8 cellular contexts compared by ENCODE assay signal in the genomic region with DNA sequence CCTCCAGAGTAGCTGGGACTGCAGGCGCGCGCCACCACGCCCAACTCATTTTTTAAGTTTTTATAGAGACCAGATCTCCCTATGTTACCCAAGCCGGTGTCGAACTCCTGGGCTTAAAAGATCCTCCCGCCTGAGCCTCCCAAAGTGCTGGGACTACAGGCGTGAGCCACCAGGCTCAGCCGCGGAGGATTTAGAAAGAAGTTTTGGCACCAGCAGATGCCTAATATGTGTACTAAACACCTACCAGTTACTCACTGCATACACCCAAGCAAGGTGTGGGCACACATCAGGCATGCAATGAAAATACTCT. TPM values are rescaled to one million over a fixed set of nuclear protein-coding genes. Genes with fewer than 3 reads are reported as not detected.
DNase-seq lines count a peak whose midpoint lies in the region; ATAC-seq and TF ChIP-seq lines count a peak whose summit lies in the region.

No MANE protein-coding gene starts in this region.

- H3K36me3 ChIP-seq in Peyer's patch (no peaks in the 10 kb centered on the region), esophagus (ENCODE audit: control insufficient read depth in 2 of 2, insufficient read depth in 2 of 2, low read length in 1 of 2) (no peaks in the 10 kb centered on the region), parathyroid adenoma (ENCODE audit: control insufficient read depth, insufficient read depth, low read length) (no peaks in the 10 kb centered on the region)

- peaks cover 8% of the 10 kb centered on the region for H3K9me3 Mint-ChIP-seq in Calu3 (ENCODE audit: low read depth, unreplicated experiment)

- intact Hi-C loops in Calu3 (cut with micrococcal nuclease; ENCODE audit: unreplicated experiment) (no loop called here), left colon (cut with DNase I, micrococcal nuclease) (no loop called here)

- H3K9ac ChIP-seq in parathyroid adenoma = no peak overlapping the region

- WGBS in esophagus, 2 donors = 61 to 69% methylated on average over 10 of the region's 10 CpGs

- BruUV-seq in Calu3 (replicated peaks; lab: Mats Ljungman, UMichigan) = no TSS peak

- H3K27me3 ChIP-seq in Peyer's patch (no peaks in the 10 kb centered on the region), esophagus (ENCODE audit: control insufficient read depth in 1 of 2, insufficient read depth in 2 of 2, low read length in 2 of 2) (no peaks in the 10 kb centered on the region), parathyroid adenoma (ENCODE audit: control insufficient read depth, insufficient read depth, low read length) (no peaks in the 10 kb centered on the region)

- no peak overlapping the region for H3K27ac Mint-ChIP-seq in Calu3 (ENCODE audit: unreplicated experiment)

- H3K4me2 ChIP-seq in parathyroid adenoma (ENCODE audit: low read length) = peak overlapping the region; percentile 77

- H3K4me3 ChIP-seq in Peyer's patch (peak overlapping the region; percentile 62 to 76 (median 70)), esophagus (ENCODE audit: low read depth in 1 of 2, low read length in 2 of 2) (peak overlapping the region; percentile 73 to 94), parathyroid adenoma (ENCODE audit: low read depth, low read length) (peak overlapping the region; percentile 89)

- DNase-seq in Calu3 (no peak), Peyer's patch (no peak), KG1 (lab: John Stamatoyannopoulos, UW) (no peak), left colon (no peak)

- ATAC-seq in GM21786 (IDR thresholded peaks at IDR 0.05; ENCODE audit: unreplicated experiment) = no peak
- ATAC-seq in GM21515 (IDR thresholded peaks at IDR 0.05; ENCODE audit: unreplicated experiment) = no peak
- ATAC-seq in left colon = no peak

- H3K4me1 ChIP-seq in Peyer's patch = peaks cover 0 to 21% (median 4%) of the 10 kb centered on the region in 4 donors
- H3K4me1 ChIP-seq in esophagus (ENCODE audit: control insufficient read depth in 2 of 2, insufficient read depth in 2 of 2, low read length in 1 of 2) = no peaks in the 10 kb centered on the region
- peaks cover 4% of the 10 kb centered on the region for H3K4me1 ChIP-seq in parathyroid adenoma

- H3K79me2 ChIP-seq in parathyroid adenoma = peaks cover 6% of the 10 kb centered on the region

- peak overlapping the region; percentile 92 for H2AFZ ChIP-seq in parathyroid adenoma

- H3K27me3 Mint-ChIP-seq in Calu3 (ENCODE audit: unreplicated experiment) = no peaks in the 10 kb centered on the region

- peak overlapping the region; percentile 73 for H3K4me3 Mint-ChIP-seq in Calu3 (ENCODE audit: low read depth, unreplicated experiment)

- no peak for TF ChIP-seq CTCF in Calu3 (IDR thresholded peaks at IDR 0.05; ENCODE audit: unreplicated experiment)
- TF ChIP-seq CTCF in Peyer's patch (IDR thresholded peaks at IDR 0.05) = no peak
- TF ChIP-seq CTCF in parathyroid adenoma (IDR thresholded peaks at IDR 0.05) = no peak

- TF ChIP-seq POLR2A in Peyer's patch (IDR thresholded peaks at IDR 0.05) = no peak

- H3K9me3 ChIP-seq in Peyer's patch (peaks cover 0 to 3% (median 0%) of the 10 kb centered on the region in 4 donors), esophagus (ENCODE audit: control insufficient read depth in 2 of 2, insufficient read depth in 1 of 2, low read depth in 1 of 2, low read length in 1 of 2) (peaks cover 0 to 2% of the 10 kb centered on the region in 2 donors), parathyroid adenoma (ENCODE audit: control insufficient read depth, low read length) (no peaks in the 10 kb centered on the region)

- CTCF ChIA-PET in Calu3 (lab: Charles Lee) = no interaction called here

- H3K27ac ChIP-seq in Peyer's patch = peak overlapping the region in 3 of 4 donors; percentile 79 to 85 (median 81)
- peak overlapping the region; percentile 85 to 93 for H3K27ac ChIP-seq in esophagus (ENCODE audit: low read depth in 2 of 2, low read length in 1 of 2)
- peak overlapping the region; percentile 79 for H3K27ac ChIP-seq in parathyroid adenoma

- H3K36me3 Mint-ChIP-seq in Calu3 (ENCODE audit: insufficient read depth, unreplicated experiment) = peaks cover 23% of the 10 kb centered on the region

- peaks cover 13% of the 10 kb centered on the region for H3K4me1 Mint-ChIP-seq in Calu3 (ENCODE audit: low read depth, unreplicated experiment)

RNA-seq across cellular contexts. Expression of a gene that starts 0.5 kb away (rescaled TPM):
- total RNA-seq in Calu3 (2022) (4.6 and 4.8 TPM in 2 replicates), Peyer's patch (10 to 100 TPM in 3 of 4 donors, 1 to 10 TPM in 1; 9.7 to 11.6 (median 11.1) TPM), left colon (1 to 10 TPM; 3.7 to 4.0 TPM)
- 1 to 10 TPM in 1 of 2 donors, under 1 TPM in 1; 0.71 to 1.6 TPM for polyA plus RNA-seq in esophagus

RNA-seq across cellular contexts. Expression of a gene that starts 39.0 kb away (rescaled TPM):
- total RNA-seq in Calu3 (2022) (not detected in 2 replicates), Peyer's patch (1 to 10 TPM; 1.0 to 9.1 (median 2.8) TPM), left colon (1 to 10 TPM; 1.5 to 1.6 TPM)
- polyA plus RNA-seq in esophagus = under 1 TPM; 0.43 to 0.73 TPM
